Comparison of ENCODE assay signal across 9 cellular contexts in genomic region chr7:119197872-119198527, GRCh38.
DNase-seq lines count a peak whose midpoint lies in the region; ATAC-seq, FAIRE-seq and TF ChIP-seq lines count a peak whose summit lies in the region.
"Had no signal": no experiment of that assay in that cellular context is flagged by ENCODE, and none has a peak within 500 bp of the region (broad histone marks: within the 10 kb centered on the region; RNA-seq: fewer than 3 reads in every experiment).

No MANE protein-coding gene starts in this region.

- H3K27me3 ChIP-seq in cardiac muscle cell = no peaks in the 10 kb centered on the region
- no peaks in the 10 kb centered on the region for H3K27me3 ChIP-seq in right atrium auricular region
- no peaks in the 10 kb centered on the region for H3K27me3 ChIP-seq in HCT116 (ENCODE audit: insufficient read depth, low read length)
- no peaks in the 10 kb centered on the region for H3K27me3 ChIP-seq in KMS-11 (ENCODE audit: insufficient read depth, low read depth)
- H3K27me3 ChIP-seq in osteoblast (ENCODE audit: insufficient read depth, low read length) = no peaks in the 10 kb centered on the region

- H3K4me1 ChIP-seq in cardiac muscle cell (ENCODE audit: low read depth) = peaks cover 9% of the 10 kb centered on the region
- no peaks in the 10 kb centered on the region for H3K4me1 ChIP-seq in right atrium auricular region
- H3K4me1 ChIP-seq in HCT116 (ENCODE audit: control insufficient read depth in 1 of 2, insufficient read depth in 2 of 2, low read length in 2 of 2) = no peaks in the 10 kb centered on the region
- no peaks in the 10 kb centered on the region for H3K4me1 ChIP-seq in KMS-11 (ENCODE audit: low read depth, poor library complexity, severe bottlenecking)
- no peaks in the 10 kb centered on the region for H3K4me1 ChIP-seq in osteoblast (ENCODE audit: insufficient read depth, low read length)

- H2AFZ ChIP-seq in HCT116 (ENCODE audit: low read depth, low read length, poor library complexity, severe bottlenecking) (peak overlapping the region; percentile 72), KMS-11 (ENCODE audit: low read depth) (peak overlapping the region; percentile 19; the same call in 1 of the 2 replicates), osteoblast (ENCODE audit: low read length) (no peak overlapping the region)

- H3K4me3 ChIP-seq in cardiac muscle cell = no peak overlapping the region
- H3K4me3 ChIP-seq in right atrium auricular region = no peak overlapping the region
- no peak overlapping the region for H3K4me3 ChIP-seq in HCT116 (replicated peaks in 1 of 2; ENCODE audit: low read depth in 1 of 2, low read length in 2 of 2)
- no peak overlapping the region for H3K4me3 ChIP-seq in KMS-11 (IDR thresholded peaks at IDR 0.05; ENCODE audit: insufficient read depth, low read depth, low read length)
- H3K4me3 ChIP-seq in osteoblast (ENCODE audit: insufficient read depth, low read length) = no peak overlapping the region

- H4K20me1 ChIP-seq in HCT116 (ENCODE audit: insufficient read depth) (no peaks in the 10 kb centered on the region), KMS-11 (ENCODE audit: insufficient read depth) (no peaks in the 10 kb centered on the region), osteoblast (ENCODE audit: insufficient read depth, low read length) (no peaks in the 10 kb centered on the region)

- no peak overlapping the region for H3K27ac ChIP-seq in cardiac muscle cell
- no peak overlapping the region for H3K27ac ChIP-seq in right atrium auricular region
- no peak overlapping the region for H3K27ac ChIP-seq in HCT116 (ENCODE audit: low read depth, low read length)
- H3K27ac ChIP-seq in KMS-11 = no peak overlapping the region
- no peak overlapping the region for H3K27ac ChIP-seq in osteoblast (ENCODE audit: low read depth, low read length)

- BruUV-seq in HCT116 (replicated peaks; lab: Mats Ljungman, UMichigan) = no TSS peak

- no peak for TF ChIP-seq POLR2A in HCT116 (IDR thresholded peaks at IDR 0.05; ENCODE audit: borderline replicate concordance, extremely low read depth, insufficient read depth, insufficient read length)

- CTCF ChIA-PET in HCT116 (lab: Charles Lee) = interaction anchor here (1.0 to 2.4 kb wide), 3 partner anchors 20 to 278 kb away, joined by 4 to 13 read pairs (median 5); no protein-coding TSS in a partner anchor

- H3K9me3 ChIP-seq in cardiac muscle cell (ENCODE audit: low read depth) = no peaks in the 10 kb centered on the region
- no peaks in the 10 kb centered on the region for H3K9me3 ChIP-seq in right atrium auricular region
- no peaks in the 10 kb centered on the region for H3K9me3 ChIP-seq in HCT116 (ENCODE audit: control insufficient read depth in 1 of 2, insufficient read depth in 1 of 2, low read depth in 1 of 2, low read length in 2 of 2)
- H3K9me3 ChIP-seq in osteoblast (ENCODE audit: low read depth, low read length) = no peaks in the 10 kb centered on the region

- FAIRE-seq in RCC 7860 (lab: Jason Lieb, UNC) = no peak
- FAIRE-seq: endometrium had no signal

- TF ChIP-seq CTCF in cardiac muscle cell (IDR thresholded peaks at IDR 0.05; ENCODE audit: low read depth, low read length) = peak; percentile 71
- peak in 1 of 2 donors; percentile 49 for TF ChIP-seq CTCF in right atrium auricular region (IDR thresholded peaks at IDR 0.05)
- TF ChIP-seq CTCF in HCT116 (IDR thresholded peaks at IDR 0.05 in 2 of 3, conservative IDR thresholded peaks at IDR 0.05 in 1 of 3; ENCODE audit: borderline replicate concordance in 1 of 3, insufficient read depth in 1 of 3, low read depth in 2 of 3, low read length in 2 of 3) = peak; percentile 44 to 85 (median 76); a peak in 5 of 6 replicates
- peak; percentile 97 for TF ChIP-seq CTCF in KMS-11 (conservative IDR thresholded peaks at IDR 0.05; ENCODE audit: low read depth, low read length)
- TF ChIP-seq CTCF in osteoblast (IDR thresholded peaks at IDR 0.05; ENCODE audit: extremely low read depth, low read depth, low read length) = peak; percentile 37

- RAD21 ChIA-PET in HCT116 (lab: Charles Lee; ENCODE audit: low non-redundant PET in 1 of 2, low total read pairs in 2 of 2, uncharacterized antibody in 2 of 2, unreplicated experiment in 2 of 2) = no interaction called here

- H3K9ac ChIP-seq in HCT116 (ENCODE audit: low read length) (no peak overlapping the region), KMS-11 (no peak overlapping the region)

- H3K9me2 ChIP-seq in HCT116 (ENCODE audit: insufficient read depth) = no peaks in the 10 kb centered on the region

- H3K36me3 ChIP-seq in cardiac muscle cell = no peaks in the 10 kb centered on the region
- H3K36me3 ChIP-seq in right atrium auricular region = no peaks in the 10 kb centered on the region
- H3K36me3 ChIP-seq in HCT116 (ENCODE audit: control insufficient read depth in 1 of 2, insufficient read depth in 2 of 2, low read length in 2 of 2) = no peaks in the 10 kb centered on the region
- no peaks in the 10 kb centered on the region for H3K36me3 ChIP-seq in KMS-11 (ENCODE audit: insufficient read depth)
- H3K36me3 ChIP-seq in osteoblast (ENCODE audit: insufficient read depth, low read length) = no peaks in the 10 kb centered on the region

- peak; percentile 93 for ATAC-seq in HCT116

- POLR2A ChIA-PET in HCT116 (lab: Charles Lee) = no interaction called here

- intact Hi-C loops in HCT116 (cut with micrococcal nuclease) = loop anchor here (5.0 kb wide), 2 partner anchors 276 to 846 kb away; no protein-coding TSS in a partner anchor

- H3K4me2 ChIP-seq in HCT116 (ENCODE audit: low read length) (peak overlapping the region; percentile 52), KMS-11 (no peak overlapping the region), osteoblast (ENCODE audit: insufficient read depth, low read length) (no peak overlapping the region)

- peak; percentile 55 to 77 for DNase-seq in cardiac muscle cell (ENCODE audit: low read depth in 1 of 2, low spot score in 1 of 2)
- no peak for DNase-seq in right atrium auricular region (ENCODE audit: low spot score)
- peak; percentile 29 for DNase-seq in HCT116 (ENCODE audit: low read depth, low spot score)
- DNase-seq in RCC 7860 (ENCODE audit: low spot score) = peak; percentile 47
- DNase-seq in epidermal melanocyte (ENCODE audit: insufficient read length, low spot score) = peak; percentile 16
- DNase-seq in osteoblast (ENCODE audit: insufficient read length, low spot score, missing footprints) = no peak
- DNase-seq in activated effector memory CD4-positive, alpha-beta T cell treated with Interleukin-2 at 50 U/mL for 16 hours = no peak

- TF ChIP-seq RAD21 in HCT116 (IDR thresholded peaks at IDR 0.05; ENCODE audit: low read depth) = peak; percentile 66

- H3K79me2 ChIP-seq in HCT116 (ENCODE audit: insufficient read depth, low read length) = no peaks in the 10 kb centered on the region
- no peaks in the 10 kb centered on the region for H3K79me2 ChIP-seq in KMS-11 (ENCODE audit: insufficient read depth, low read depth)
- no peaks in the 10 kb centered on the region for H3K79me2 ChIP-seq in osteoblast (ENCODE audit: insufficient read depth, low read length)

TF ChIP-seq in HCT116, 20 proteins besides CTCF, POLR2A, EP300 and RAD21:
- TF ChIP-seq SIN3A (IDR thresholded peaks at IDR 0.05; ENCODE audit: low read depth) (no peak), REST (IDR thresholded peaks at IDR 0.05; ENCODE audit: low read depth) (no peak), CBX3 (IDR thresholded peaks at IDR 0.05; ENCODE audit: low read depth) (peak; percentile 53; the same call in 1 of the 2 replicates), ELF1 (IDR thresholded peaks at IDR 0.05; ENCODE audit: borderline replicate concordance, low read depth) (no peak), SRF (IDR thresholded peaks at IDR 0.05; ENCODE audit: low read depth) (no peak), JUND (IDR thresholded peaks at IDR 0.05) (no peak), ZNF274 (IDR thresholded peaks at IDR 0.05; ENCODE audit: low read depth, low read length) (no peak), CEBPB (IDR thresholded peaks at IDR 0.05; ENCODE audit: low read depth) (no peak)

Comparison
In these comparisons a context has a peak if more than half of its experiments do, and no peak if none do; other contexts are left out.
1. DNase-seq: peak in cardiac muscle cell (2 of 2), HCT116 (single experiment), RCC 7860 (single experiment) and epidermal melanocyte (single experiment); none in right atrium auricular region (single experiment), osteoblast (single experiment) and activated effector memory CD4-positive, alpha-beta T cell treated with Interleukin-2 at 50 U/mL for 16 hours (single experiment).